Comparison of ENCODE assay signal across 8 cellular contexts in the genomic region with DNA sequence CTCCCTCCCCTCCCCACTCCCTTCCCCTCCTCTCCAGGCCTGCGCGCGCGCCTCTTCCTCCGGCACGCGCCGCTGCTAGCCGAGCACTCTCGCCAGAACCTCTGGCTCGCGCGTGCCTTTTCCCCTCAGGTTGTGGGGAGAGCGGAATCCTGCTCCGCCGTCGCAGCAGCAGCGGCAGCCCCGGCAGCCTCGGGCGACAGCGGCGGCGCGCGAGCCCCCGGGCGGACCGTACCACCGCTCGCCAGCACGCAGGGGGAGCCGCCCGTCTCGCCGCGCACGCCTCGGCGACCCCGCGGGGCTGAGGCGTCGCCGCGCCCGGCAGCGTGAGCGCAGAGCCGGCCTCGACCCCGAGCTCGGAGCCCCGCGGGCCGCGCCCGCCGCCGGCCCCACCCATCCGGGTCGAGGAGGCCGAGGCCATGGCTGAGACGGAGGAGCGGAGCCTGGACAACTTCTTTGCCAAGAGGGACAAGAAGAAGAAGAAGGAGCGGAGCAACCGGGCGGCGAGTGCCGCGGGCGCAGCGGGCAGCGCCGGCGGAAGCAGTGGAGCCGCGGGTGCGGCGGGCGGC. TPM values are rescaled to one million over a fixed set of nuclear protein-coding genes. Genes with fewer than 3 reads are reported as not detected.
DNase-seq lines count a peak whose midpoint lies in the region; ATAC-seq and TF ChIP-seq lines count a peak whose summit lies in the region.

A gene with protein sequence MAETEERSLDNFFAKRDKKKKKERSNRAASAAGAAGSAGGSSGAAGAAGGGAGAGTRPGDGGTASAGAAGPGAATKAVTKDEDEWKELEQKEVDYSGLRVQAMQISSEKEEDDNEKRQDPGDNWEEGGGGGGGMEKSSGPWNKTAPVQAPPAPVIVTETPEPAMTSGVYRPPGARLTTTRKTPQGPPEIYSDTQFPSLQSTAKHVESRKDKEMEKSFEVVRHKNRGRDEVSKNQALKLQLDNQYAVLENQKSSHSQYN (plus strand): TSS at position 58 of the 566 bp plus-strand sequence. CDS start 359 bp downstream, at position 417.

- H3K4me3 ChIP-seq in HL-60 (replicated peaks; ENCODE audit: insufficient read depth, low read length), result peak within 1 kb of the TSS; percentile 67

- H3K27ac ChIP-seq in CD4-positive, alpha-beta T cell (ENCODE audit: low read depth, low read length), result peak within 1 kb of the TSS; percentile 88
- peak within 1 kb of the TSS; percentile 98 for H3K27ac ChIP-seq in HL-60 (replicated peaks)
- peak within 1 kb of the TSS; percentile 93 for H3K27ac ChIP-seq in substantia nigra (ENCODE audit: low read depth, low read length, poor library complexity, severe bottlenecking)

- DNase-seq in CD4-positive, alpha-beta T cell, result no peak
- DNase-seq in HL-60 (ENCODE audit: low read depth in 1 of 2, low spot score in 1 of 2), result peak in 1 of 2 experiments; percentile 48
- peak; percentile 53 to 67 for DNase-seq in left colon
- no peak for DNase-seq in substantia nigra (lab: John Stamatoyannopoulos, UW)
- no peak for DNase-seq in NCI-H2227 treated with DMSO at 0.1 percent for 48 hours (lab: John Stamatoyannopoulos, UW)
- DNase-seq in OCI-M2 (lab: John Stamatoyannopoulos, UW; ENCODE audit: unreplicated experiment), result no peak

- CTCF ChIA-PET in CD4-positive, alpha-beta T cell (lab: Charles Lee), result interaction anchor here (0.6 kb wide), 1 partner anchor 98 kb away, joined by 3 read pairs; no protein-coding TSS in a partner anchor

- H3K9me3 ChIP-seq in CD4-positive, alpha-beta T cell (ENCODE audit: control insufficient read depth, low read length), result no peaks in the 10 kb centered on the region

- no peaks in the 10 kb centered on the region for H3K27me3 ChIP-seq in CD4-positive, alpha-beta T cell (ENCODE audit: control insufficient read depth, insufficient read depth, low read length)
- no peaks in the 10 kb centered on the region for H3K27me3 ChIP-seq in HL-60 (ENCODE audit: insufficient read depth, poor library complexity, severe bottlenecking)

- no peaks in the 10 kb centered on the region for H3K9me3 Mint-ChIP-seq in CD4-positive, alpha-beta T cell
- H3K9me3 Mint-ChIP-seq in brain, result peaks cover 0 to 5% (median 0%) of the 10 kb centered on the region in 5 experiments

- ATAC-seq in CD4-positive, alpha-beta T cell (ENCODE audit: poor library complexity), result peak; percentile 35
- peak; percentile 15 for ATAC-seq in GM21367 (IDR thresholded peaks at IDR 0.05; ENCODE audit: unreplicated experiment)
- peak; percentile 28 for ATAC-seq in left colon

- peaks cover 51% of the 10 kb centered on the region for H3K36me3 Mint-ChIP-seq in CD4-positive, alpha-beta T cell (ENCODE audit: low read depth)
- peaks cover 37% of the 10 kb centered on the region for H3K36me3 Mint-ChIP-seq in brain

- no peaks in the 10 kb centered on the region for H3K27me3 Mint-ChIP-seq in CD4-positive, alpha-beta T cell
- H3K27me3 Mint-ChIP-seq in brain, result peaks cover 3% of the 10 kb centered on the region

- intact Hi-C loops in CD4-positive, alpha-beta T cell (cut with DNase I, micrococcal nuclease), result loop anchor here (2.0 to 10.0 kb wide), 9 partner anchors 15 to 1157 kb away; a partner anchor contains a TSS
- intact Hi-C loops in left colon (cut with DNase I, micrococcal nuclease), result no loop called here

- H3K4me3 Mint-ChIP-seq in CD4-positive, alpha-beta T cell, result peak within 1 kb of the TSS; percentile 96
- peak within 1 kb of the TSS; percentile 90 to 96 (median 94) for H3K4me3 Mint-ChIP-seq in brain

- peaks cover 70% of the 10 kb centered on the region for H3K4me1 Mint-ChIP-seq in CD4-positive, alpha-beta T cell (ENCODE audit: low read depth)
- H3K4me1 Mint-ChIP-seq in brain, result peaks cover 66% of the 10 kb centered on the region

- H3K27ac Mint-ChIP-seq in CD4-positive, alpha-beta T cell, result peak within 1 kb of the TSS; percentile 99
- H3K27ac Mint-ChIP-seq in brain, result peak within 1 kb of the TSS; percentile 95 to 99 (median 96)

- no peak for TF ChIP-seq CTCF in CD4-positive, alpha-beta T cell (IDR thresholded peaks at IDR 0.05)
- TF ChIP-seq CTCF in HL-60 (IDR thresholded peaks at IDR 0.05; ENCODE audit: insufficient read depth, low read length) (no peak), brain (conservative IDR thresholded peaks at IDR 0.05) (no peak)

- POLR2A ChIA-PET in CD4-positive, alpha-beta T cell (lab: Charles Lee), result interaction anchor here (0.6 to 4.6 kb wide), 34 partner anchors 11 to 1157 kb away, joined by 3 to 104 read pairs (median 5); a partner anchor contains a TSS

RNA-seq across cellular contexts. Expression of the gene that starts here (rescaled TPM):
- 100 to 1,000 TPM; 206 to 228 TPM for total RNA-seq in CD4-positive, alpha-beta T cell
- polyA plus RNA-seq in brain (ENCODE audit: insufficient read depth, low read depth, low replicate concordance), result 61.4 TPM
- total RNA-seq in left colon, result 100 to 1,000 TPM; 137 to 143 TPM

Comparison
In these comparisons a context has a peak if more than half of its experiments do, and no peak if none do; other contexts are left out.
1. DNase-seq: peak in left colon (2 of 2); none in CD4-positive, alpha-beta T cell (0 of 10), substantia nigra (0 of 49), NCI-H2227 treated with DMSO at 0.1 percent for 48 hours (single experiment) and OCI-M2 (single experiment).
2. intact Hi-C loops: an anchor here in CD4-positive, alpha-beta T cell (2.0 to 10.0 kb wide); none called in left colon.
3. Peak in every context shown above with its lines, with median percentiles within 50 percentile points of each other: ATAC-seq and H3K27ac ChIP-seq.